23 cellular contexts compared by ENCODE assay signal in the genomic region with DNA sequence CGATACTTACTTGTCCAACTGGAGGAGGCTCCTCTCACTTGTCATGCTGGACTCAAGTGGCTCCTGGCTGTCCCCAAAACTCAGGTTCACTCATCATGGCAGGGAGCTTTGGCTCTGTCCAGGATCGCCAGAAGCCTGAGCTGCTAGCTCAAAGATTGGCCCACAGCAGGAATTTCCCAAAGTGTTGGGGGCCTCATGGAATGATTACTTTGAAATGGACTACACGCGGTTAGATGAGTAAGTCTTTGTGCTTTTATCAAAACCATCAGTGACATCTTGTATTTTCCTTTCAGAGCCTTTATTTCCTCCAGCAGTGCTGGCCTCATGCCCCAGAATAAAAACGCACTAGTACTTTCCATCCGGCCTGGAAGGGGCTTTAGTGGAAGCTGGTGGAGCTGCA. TPM values are rescaled to one million over a fixed set of nuclear protein-coding genes. Genes with fewer than 3 reads are reported as not detected.
A peak's percentile ranks its signal among the peaks of the same experiment; 100 is the strongest.
DNase-seq lines count a peak whose midpoint lies in the region; ATAC-seq and TF ChIP-seq lines count a peak whose summit lies in the region.
"Had no signal": no experiment of that assay in that cellular context is flagged by ENCODE, and none has a peak within 500 bp of the region (broad histone marks: within the 10 kb centered on the region; RNA-seq: fewer than 3 reads in every experiment).

No MANE protein-coding gene starts in this region.

- no peak for ATAC-seq in GM19395 (IDR thresholded peaks at IDR 0.05; ENCODE audit: unreplicated experiment)
- no peak for ATAC-seq in GM18907 (IDR thresholded peaks at IDR 0.05; ENCODE audit: unreplicated experiment)
- ATAC-seq: activated T-helper 17 cell treated with anti-CD3 and anti-CD28 coated beads, Interleukin-2, amount 50 U/mL, for 72 hours; body of pancreas; natural killer cell; pancreas; right cardiac atrium; stimulated activated naive CD8-positive, alpha-beta T cell treated with anti-CD3 and anti-CD28 coated beads, Interleukin-15, Interleukin-2, amounts not matched to agents 100 U/mL and 50 U/mL, for 24 hours had no signal

- DNase-seq in EH (ENCODE audit: low read depth) (peak; percentile 69), astrocyte of the hippocampus (ENCODE audit: low read depth, low spot score) (peak; percentile 54), foreskin melanocyte (peak; percentile 28), NCI-H2081 treated with DMSO at 0.1 percent for 48 hours (lab: John Stamatoyannopoulos, UW) (no peak)
- DNase-seq in activated CD8-positive, alpha-beta memory T cell treated with anti-CD3 and anti-CD28 coated beads for 24 hours: no peak
- DNase-seq: activated CD4-positive, alpha-beta T cell treated with anti-CD3 and anti-CD28 coated beads, Interleukin-2, amount 10 ng/mL, durations not matched to agents 7 days and 5 days; body of pancreas; effector CD8-positive, alpha-beta T cell; erythroblast; natural killer cell; NCI-H1092; NCI-H187; NCI-H526 treated with DMSO at 0.1 percent for 48 hours; right cardiac atrium; RPMI8226; stimulated activated CD4-positive, alpha-beta T cell treated with anti-CD3 and anti-CD28 coated beads, Interleukin-4, amount 100 ng/mL, for 4 hours; stimulated activated naive CD8-positive, alpha-beta T cell treated with anti-CD3 and anti-CD28 coated beads, Interleukin-15, Interleukin-2, amounts not matched to agents 100 U/mL and 50 U/mL, for 24 hours; T-helper 2 cell had no signal

TF ChIP-seq in PFSK-1, 5 proteins besides CTCF, POLR2A, EP300 and RAD21:
- no peak for TF ChIP-seq POLR2AphosphoS5 (IDR thresholded peaks at IDR 0.05; ENCODE audit: low read depth, low read length)
- no peak for TF ChIP-seq FOXP2 (optimal IDR thresholded peaks at IDR 0.05; ENCODE audit: borderline replicate concordance, extremely low read depth, extremely low read length, insufficient read depth)
- TF ChIP-seq, protein P1, sequence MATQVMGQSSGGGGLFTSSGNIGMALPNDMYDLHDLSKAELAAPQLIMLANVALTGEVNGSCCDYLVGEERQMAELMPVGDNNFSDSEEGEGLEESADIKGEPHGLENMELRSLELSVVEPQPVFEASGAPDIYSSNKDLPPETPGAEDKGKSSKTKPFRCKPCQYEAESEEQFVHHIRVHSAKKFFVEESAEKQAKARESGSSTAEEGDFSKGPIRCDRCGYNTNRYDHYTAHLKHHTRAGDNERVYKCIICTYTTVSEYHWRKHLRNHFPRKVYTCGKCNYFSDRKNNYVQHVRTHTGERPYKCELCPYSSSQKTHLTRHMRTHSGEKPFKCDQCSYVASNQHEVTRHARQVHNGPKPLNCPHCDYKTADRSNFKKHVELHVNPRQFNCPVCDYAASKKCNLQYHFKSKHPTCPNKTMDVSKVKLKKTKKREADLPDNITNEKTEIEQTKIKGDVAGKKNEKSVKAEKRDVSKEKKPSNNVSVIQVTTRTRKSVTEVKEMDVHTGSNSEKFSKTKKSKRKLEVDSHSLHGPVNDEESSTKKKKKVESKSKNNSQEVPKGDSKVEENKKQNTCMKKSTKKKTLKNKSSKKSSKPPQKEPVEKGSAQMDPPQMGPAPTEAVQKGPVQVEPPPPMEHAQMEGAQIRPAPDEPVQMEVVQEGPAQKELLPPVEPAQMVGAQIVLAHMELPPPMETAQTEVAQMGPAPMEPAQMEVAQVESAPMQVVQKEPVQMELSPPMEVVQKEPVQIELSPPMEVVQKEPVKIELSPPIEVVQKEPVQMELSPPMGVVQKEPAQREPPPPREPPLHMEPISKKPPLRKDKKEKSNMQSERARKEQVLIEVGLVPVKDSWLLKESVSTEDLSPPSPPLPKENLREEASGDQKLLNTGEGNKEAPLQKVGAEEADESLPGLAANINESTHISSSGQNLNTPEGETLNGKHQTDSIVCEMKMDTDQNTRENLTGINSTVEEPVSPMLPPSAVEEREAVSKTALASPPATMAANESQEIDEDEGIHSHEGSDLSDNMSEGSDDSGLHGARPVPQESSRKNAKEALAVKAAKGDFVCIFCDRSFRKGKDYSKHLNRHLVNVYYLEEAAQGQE (IDR thresholded peaks at IDR 0.05; ENCODE audit: insufficient read depth in 1 of 2, low read depth in 2 of 2, low read length in 2 of 2): peak; percentile 28 to 72; a peak in 3 of 4 replicates

RNA-seq across cellular contexts. Expression of a gene that starts 29.2 kb away (rescaled TPM):
- 394 TPM for polyA plus RNA-seq in PFSK-1 (2012; ENCODE audit: insufficient read length, low read depth)

RNA-seq across cellular contexts. Expression of a gene that starts 51.2 kb away (rescaled TPM):
- 82.0 TPM for polyA plus RNA-seq in PFSK-1 (2012; ENCODE audit: insufficient read length, low read depth)

Comparison
In these comparisons a context has a peak if more than half of its experiments do, and no peak if none do; other contexts are left out.
1. DNase-seq: peak in EH (single experiment), astrocyte of the hippocampus (single experiment) and foreskin melanocyte (single experiment); none in NCI-H2081 treated with DMSO at 0.1 percent for 48 hours (single experiment) and activated CD8-positive, alpha-beta memory T cell treated with anti-CD3 and anti-CD28 coated beads for 24 hours (single experiment).